In the genomic region with DNA sequence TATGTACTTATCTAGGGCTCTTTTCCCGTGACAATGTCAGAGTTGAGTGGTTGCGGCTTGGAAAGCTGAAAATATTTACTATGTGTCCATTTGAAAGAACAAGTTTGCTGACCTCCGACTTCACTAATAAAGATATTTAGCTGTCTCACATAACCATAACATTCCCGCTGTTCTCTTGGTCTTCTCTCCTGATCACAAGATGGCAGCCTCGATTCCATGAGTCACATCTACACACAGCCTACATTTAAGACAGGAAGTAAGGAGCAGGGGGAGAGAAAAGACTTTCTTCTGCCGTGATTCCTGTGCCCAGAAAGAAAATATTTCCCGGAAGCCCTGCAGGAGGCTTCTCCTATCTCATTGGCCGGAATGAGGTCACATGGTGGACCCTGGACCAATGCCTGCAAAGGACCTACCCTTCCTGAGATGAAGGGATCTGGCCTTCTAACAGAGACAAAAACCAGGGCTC, we compare ENCODE assay signal across 10 cellular contexts. TPM values are rescaled to one million over a fixed set of nuclear protein-coding genes. Genes with fewer than 3 reads are reported as not detected.
A peak's percentile ranks its signal among the peaks of the same experiment; 100 is the strongest.
DNase-seq lines count a peak whose midpoint lies in the region; ATAC-seq, FAIRE-seq and TF ChIP-seq lines count a peak whose summit lies in the region.
"Had no signal": no experiment of that assay in that cellular context is flagged by ENCODE, and none has a peak within 500 bp of the region (broad histone marks: within the 10 kb centered on the region; RNA-seq: fewer than 3 reads in every experiment).

No MANE protein-coding gene starts in this region.

- H3K9me1 ChIP-seq in K562 (ENCODE audit: control insufficient read depth, insufficient read depth, low read length): no peaks in the 10 kb centered on the region

- H3K4me3 ChIP-seq in K562: no peak overlapping the region
- H3K4me3 ChIP-seq in HepG2 (replicated peaks in 1 of 3; ENCODE audit: insufficient read depth in 1 of 3, low read depth in 2 of 3, low read length in 3 of 3): no peak overlapping the region
- no peak overlapping the region for H3K4me3 ChIP-seq in CD8-positive, alpha-beta T cell (ENCODE audit: low read depth, low read length)

- H3K27me3 ChIP-seq in K562 (ENCODE audit: control insufficient read depth in 2 of 2, insufficient read depth in 2 of 2, low read length in 2 of 2) (peaks cover 0 to 10% of the 10 kb centered on the region in 2 experiments; a peak in 2 of 5 replicates), HepG2 (ENCODE audit: control insufficient read depth in 1 of 2, insufficient read depth in 2 of 2, low read length in 2 of 2) (peaks cover 2 to 10% of the 10 kb centered on the region in 2 experiments; a peak in 2 of 5 replicates)
- no peaks in the 10 kb centered on the region for H3K27me3 ChIP-seq in CD8-positive, alpha-beta T cell (ENCODE audit: insufficient read depth, low read length)

- H3K36me3 ChIP-seq in K562 (ENCODE audit: control insufficient read depth, insufficient read depth, low read length): no peaks in the 10 kb centered on the region
- no peaks in the 10 kb centered on the region for H3K36me3 ChIP-seq in HepG2 (replicated peaks in 1 of 2; ENCODE audit: control insufficient read depth in 1 of 2, insufficient read depth in 2 of 2, low read length in 2 of 2)
- H3K36me3 ChIP-seq in CD8-positive, alpha-beta T cell (ENCODE audit: insufficient read depth, low read length): no peaks in the 10 kb centered on the region

- no peaks in the 10 kb centered on the region for H3K36me3 Mint-ChIP-seq in CD8-positive, alpha-beta T cell
- H3K36me3 Mint-ChIP-seq: stimulated activated effector memory CD8-positive, alpha-beta T cell treated with anti-CD3 and anti-CD28 coated beads, Interleukin-12 subunit alpha, Interleukin-12 subunit beta, amount 100 ng/mL, for 72 hours had no signal

- peaks cover 23% of the 10 kb centered on the region for H3K27me3 Mint-ChIP-seq in CD8-positive, alpha-beta T cell (ENCODE audit: low read depth)

- H3K27ac Mint-ChIP-seq in CD8-positive, alpha-beta T cell: no peak overlapping the region
- H3K27ac Mint-ChIP-seq: stimulated activated effector memory CD8-positive, alpha-beta T cell treated with anti-CD3 and anti-CD28 coated beads, Interleukin-12 subunit alpha, Interleukin-12 subunit beta, amount 100 ng/mL, for 72 hours; T-helper 1 cell treated with Interleukin-12 subunit alpha and Interleukin-12 subunit beta and Interleukin-4 antibody, amounts not matched to agents 30 μg/mL and 1 μg/mL, for 36 hours had no signal

- FAIRE-seq in K562 (lab: Jason Lieb, UNC): peak; percentile 23
- no peak for FAIRE-seq in HepG2 (lab: Jason Lieb, UNC)

- H2AFZ ChIP-seq in K562 (ENCODE audit: low read depth, low read length) (peak overlapping the region; percentile 44; the same call in 1 of the 2 replicates), HepG2 (ENCODE audit: low read length) (no peak overlapping the region)

- no peak overlapping the region for H3K9ac ChIP-seq in K562 (ENCODE audit: insufficient read depth in 1 of 2, low read depth in 2 of 2, low read length in 2 of 2)
- H3K9ac ChIP-seq in HepG2 (ENCODE audit: insufficient read depth, low read depth, low read length): no peak overlapping the region

- H3K79me2 ChIP-seq in K562 (ENCODE audit: control insufficient read depth, insufficient read depth, low read length) (no peaks in the 10 kb centered on the region), HepG2 (ENCODE audit: insufficient read depth, low read length) (no peaks in the 10 kb centered on the region)

- TF ChIP-seq CTCF in K562 (IDR thresholded peaks at IDR 0.05 in 2 of 3, conservative IDR thresholded peaks at IDR 0.05 in 1 of 3; ENCODE audit: insufficient read depth in 2 of 3, low read depth in 1 of 3, low read length in 3 of 3) (no peak), HepG2 (CRISPR knock-in tag; IDR thresholded peaks at IDR 0.05) (no peak)
- no peak for TF ChIP-seq CTCF in CD8-positive, alpha-beta T cell (IDR thresholded peaks at IDR 0.05)

- TF ChIP-seq RAD21 in Ishikawa (IDR thresholded peaks at IDR 0.05; ENCODE audit: low read depth) (no peak), K562 (CRISPR knock-in tag; conservative IDR thresholded peaks at IDR 0.05 in 1 of 2, IDR thresholded peaks at IDR 0.05 in 1 of 2) (no peak), HepG2 (CRISPR knock-in tag; IDR thresholded peaks at IDR 0.05) (no peak)

- ATAC-seq in K562: peak; percentile 88
- ATAC-seq in HepG2: peak; percentile 34; the same call in 1 of the 3 replicates
- ATAC-seq in CD8-positive, alpha-beta T cell: no peak
- no peak for ATAC-seq in GM19467 (IDR thresholded peaks at IDR 0.05; ENCODE audit: unreplicated experiment)
- no peak for ATAC-seq in GM21825 (IDR thresholded peaks at IDR 0.05; ENCODE audit: unreplicated experiment)
- ATAC-seq: stimulated activated effector memory CD8-positive, alpha-beta T cell treated with anti-CD3 and anti-CD28 coated beads, Interleukin-12 subunit alpha, Interleukin-12 subunit beta, amount 100 ng/mL, for 72 hours had no signal

- 14% methylated on average over 8 of the region's 8 CpGs for WGBS in K562 (ENCODE audit: insufficient coverage, low coverage, missing lambda C conversion rate)
- WGBS in HepG2 (ENCODE audit: low lambda C conversion rate): 46% methylated on average over 8 of the region's 8 CpGs

- no TSS peak for BruUV-seq in K562 (replicated peaks; lab: Mats Ljungman, UMichigan)
- BruUV-seq in HepG2 (replicated peaks; lab: Mats Ljungman, UMichigan): no TSS peak

- in situ Hi-C loops in K562 (cut with MboI): no loop called here
- in situ Hi-C loops in HepG2 (cut with HindIII; ENCODE audit: extremely low pct_ligation_motif_present, low pct_unique_long_range_greater_than_20kb): loop anchor here (10.0 kb wide), 2 partner anchors 399 to 441 kb away; no protein-coding TSS in a partner anchor

- DNase-seq in AG08395 (ENCODE audit: low spot score) (peak; percentile 71), K562 (ENCODE audit: extremely low read depth in 1 of 4, low spot score in 3 of 4) (peak; percentile 25 to 86 (median 79)), HepG2 (ENCODE audit: low spot score) (peak; percentile 15)
- no peak for DNase-seq in CD8-positive, alpha-beta T cell
- no peak for DNase-seq in stimulated activated CD4-positive, alpha-beta T cell treated with anti-CD3 and anti-CD28 coated beads, Interleukin-2, amount 100 ng/mL, for 24 hours

- H3K9me3 Mint-ChIP-seq in CD8-positive, alpha-beta T cell: no peaks in the 10 kb centered on the region
- H3K9me3 Mint-ChIP-seq: stimulated activated effector memory CD8-positive, alpha-beta T cell treated with anti-CD3 and anti-CD28 coated beads, Interleukin-12 subunit alpha, Interleukin-12 subunit beta, amount 100 ng/mL, for 72 hours; T-helper 1 cell treated with Interleukin-12 subunit alpha and Interleukin-12 subunit beta and Interleukin-4 antibody, amounts not matched to agents 30 μg/mL and 1 μg/mL, for 36 hours had no signal

- H3K4me1 ChIP-seq in K562 (replicated peaks in 1 of 2; ENCODE audit: control insufficient read depth in 2 of 2, insufficient read depth in 2 of 2, low read length in 2 of 2) (no peaks in the 10 kb centered on the region), HepG2 (ENCODE audit: insufficient read depth, low read length) (no peaks in the 10 kb centered on the region)
- no peaks in the 10 kb centered on the region for H3K4me1 ChIP-seq in CD8-positive, alpha-beta T cell (ENCODE audit: insufficient read depth, low read length)

- H3K4me1 Mint-ChIP-seq in CD8-positive, alpha-beta T cell (ENCODE audit: low read depth): no peaks in the 10 kb centered on the region

- no peak overlapping the region for H3K4me3 Mint-ChIP-seq in CD8-positive, alpha-beta T cell
- H3K4me3 Mint-ChIP-seq: stimulated activated effector memory CD8-positive, alpha-beta T cell treated with anti-CD3 and anti-CD28 coated beads, Interleukin-12 subunit alpha, Interleukin-12 subunit beta, amount 100 ng/mL, for 72 hours; T-helper 1 cell treated with Interleukin-12 subunit alpha and Interleukin-12 subunit beta and Interleukin-4 antibody, amounts not matched to agents 30 μg/mL and 1 μg/mL, for 36 hours had no signal

- no peak overlapping the region for H3K4me2 ChIP-seq in K562 (ENCODE audit: insufficient read depth, low read length)
- H3K4me2 ChIP-seq in HepG2 (ENCODE audit: low read depth, low read length): peak overlapping the region; percentile 7; the same call in 1 of the 2 replicates

- POLR2A ChIA-PET in K562 (lab: Yijun Ruan, JAX): no interaction called here
- POLR2A ChIA-PET in HepG2 (lab: Yijun Ruan, JAX): no interaction called here
- POLR2A ChIA-PET in CD8-positive, alpha-beta T cell (lab: Charles Lee): no interaction called here

- CTCF ChIA-PET in K562 (lab: Yijun Ruan, JAX; ENCODE audit: low intra/inter-chr PET ratio) (no interaction called here), HepG2 (lab: Yijun Ruan, JAX; ENCODE audit: low intra/inter-chr PET ratio, low total read pairs) (interaction anchor here (2.1 to 3.2 kb wide), 2 partner anchors 222 to 397 kb away, joined by 6 to 22 read pairs; no protein-coding TSS in a partner anchor)
- CTCF ChIA-PET in CD8-positive, alpha-beta T cell (lab: Charles Lee): interaction anchor here (0.7 to 22.4 kb wide), 16 partner anchors 8 to 422 kb away, joined by 3 to 425 read pairs (median 3); no protein-coding TSS in a partner anchor

- intact Hi-C loops in K562 (cut with micrococcal nuclease): loop anchor here (2.0 to 10.0 kb wide), 3 partner anchors 81 to 396 kb away; no protein-coding TSS in a partner anchor
- intact Hi-C loops in HepG2 (cut with micrococcal nuclease; ENCODE audit: unreplicated experiment): loop anchor here (2.0 kb wide), 1 partner anchor 81 kb away; no protein-coding TSS in a partner anchor
- intact Hi-C loops in CD8-positive, alpha-beta T cell (cut with DNase I, micrococcal nuclease): loop anchor here in 1 of 2 experiments (2.0 kb wide), 1 partner anchor 397 kb away; no protein-coding TSS in a partner anchor

- no peak for TF ChIP-seq POLR2A in K562 (conservative IDR thresholded peaks at IDR 0.05)
- TF ChIP-seq POLR2A in HepG2 (IDR thresholded peaks at IDR 0.05; ENCODE audit: insufficient read depth in 1 of 2, low read depth in 2 of 2, low read length in 2 of 2): no peak

- H3K27ac ChIP-seq in K562 (ENCODE audit: extremely low read depth, low read depth, low read length) (no peak overlapping the region), HepG2 (ENCODE audit: extremely low read length, insufficient read depth, low read length) (no peak overlapping the region)
- no peak overlapping the region for H3K27ac ChIP-seq in CD8-positive, alpha-beta T cell (ENCODE audit: low read depth, low read length)

- no peaks in the 10 kb centered on the region; the same call in 1 of the 2 replicates for H4K20me1 ChIP-seq in K562 (replicated peaks; ENCODE audit: control insufficient read depth, insufficient read depth, low read length)
- H4K20me1 ChIP-seq in HepG2 (ENCODE audit: insufficient read depth, low read length): no peaks in the 10 kb centered on the region

- TF ChIP-seq EP300 in Ishikawa (IDR thresholded peaks at IDR 0.05; ENCODE audit: borderline replicate concordance) (no peak), K562 (IDR thresholded peaks at IDR 0.05; ENCODE audit: low read length) (no peak), HepG2 (IDR thresholded peaks at IDR 0.05; ENCODE audit: low read depth in 2 of 2, low read length in 2 of 2) (no peak), HepG2 (CRISPR knock-in tag; IDR thresholded peaks at IDR 0.05; ENCODE audit: borderline replicate concordance) (no peak)

- H3K9me3 ChIP-seq in K562 (replicated peaks; ENCODE audit: control insufficient read depth, insufficient read depth, low read depth, low read length) (no peaks in the 10 kb centered on the region), HepG2 (ENCODE audit: low read length) (no peaks in the 10 kb centered on the region)
- H3K9me3 ChIP-seq in CD8-positive, alpha-beta T cell (ENCODE audit: low read length): no peaks in the 10 kb centered on the region

RNA-seq across cellular contexts. Expression of gene SYT13, which starts 47.4 kb away (rescaled TPM):
- total RNA-seq in K562 (2011; cell fraction: chromatin; rRNA removed; ENCODE audit: low replicate concordance): not detected in 2 replicates
- total RNA-seq in K562 (2011; cell fraction: nucleolus; rRNA removed): not detected in 2 replicates
- total RNA-seq in K562 (2011; cell fraction: nucleoplasm; rRNA removed): not detected in 2 replicates
- under 0.01 and 0.08 TPM in 2 replicates for total RNA-seq in K562 (2014; rRNA removed)
- total RNA-seq in K562 (2014; rRNA removed; fragmentation: Illumina TruSeq; extraction: Trizol): 0.03 and 0.07 TPM in 2 replicates
- 0.04 TPM in 2 replicates for total RNA-seq in K562 (2015; rRNA removed; fragmentation: Illumina TruSeq; extraction: Trizol)
- 0.09 and 0.11 TPM in 2 replicates for total RNA-seq in K562 (2021)
- polyA plus RNA-seq in K562 (2011; rRNA removed): not detected in 2 replicates
- not detected in 2 replicates for polyA plus RNA-seq in K562 (2011; cell fraction: cytosol; rRNA removed)
- not detected in 2 replicates for polyA plus RNA-seq in K562 (2011; cell fraction: nucleus; rRNA removed)
- 0.07 and 0.12 TPM in 2 replicates for polyA plus RNA-seq in K562 (2012)
- 0.07 and 0.12 TPM in 2 replicates for polyA plus RNA-seq in K562 (2014; fragmentation: Illumina TruSeq; extraction: Trizol)
- under 1 TPM in 1 of 2 experiments, not detected in 1; 0.08 TPM for polyA plus RNA-seq in K562 (2014; fragmentation: Nextera tagmentation; extraction: Ambion mirVana)
- polyA plus RNA-seq in K562 (2014; rRNA removed): 0.03 and 0.13 TPM in 2 replicates
- polyA minus RNA-seq in K562 (2011; rRNA and poly(A)+ RNA removed): not detected in 2 replicates
- polyA minus RNA-seq in K562 (2011; cell fraction: cytosol; rRNA and poly(A)+ RNA removed): not detected in 2 replicates
- not detected in 2 replicates for polyA minus RNA-seq in K562 (2011; cell fraction: nucleus; rRNA and poly(A)+ RNA removed)
- 0.02 and 0.14 TPM in 2 replicates for total RNA-seq in HepG2 (2016; rRNA removed; fragmentation: Illumina TruSeq; extraction: Trizol)
- not detected in 2 replicates for total RNA-seq in HepG2 (2016; cell fraction: cytosol; rRNA removed; fragmentation: Illumina TruSeq; extraction: Trizol; ENCODE audit: low read depth)
- total RNA-seq in HepG2 (2016; cell fraction: insoluble cytoplasmic fraction; rRNA removed; fragmentation: Illumina TruSeq; extraction: Trizol): 0.09 and 0.10 TPM in 2 replicates
- total RNA-seq in HepG2 (2016; cell fraction: membrane; rRNA removed; fragmentation: Illumina TruSeq; extraction: Trizol): 0.06 and 0.07 TPM in 2 replicates
- total RNA-seq in HepG2 (2016; cell fraction: nucleus; rRNA removed; fragmentation: Illumina TruSeq; extraction: Trizol): 0.25 TPM in 1 of 2 replicates, not detected in the other
- polyA plus RNA-seq in HepG2 (2011; rRNA removed): 0.13 and 0.26 TPM in 2 replicates
- 0.12 and 0.13 TPM in 2 replicates for polyA plus RNA-seq in HepG2 (2011; cell fraction: cytosol; rRNA removed)
- polyA plus RNA-seq in HepG2 (2011; cell fraction: nucleus; rRNA removed): 0.12 and 0.14 TPM in 2 replicates
- 0.09 TPM in 1 of 2 replicates, not detected in the other for polyA plus RNA-seq in HepG2 (2012)
- 0.02 and 0.09 TPM in 2 replicates for polyA plus RNA-seq in HepG2 (2016; cell fraction: cytosol; fragmentation: Illumina TruSeq; extraction: Trizol; ENCODE audit: low read depth)
- polyA plus RNA-seq in HepG2 (2016; cell fraction: insoluble cytoplasmic fraction; fragmentation: Illumina TruSeq; extraction: Trizol; ENCODE audit: low read depth): 0.11 and 0.19 TPM in 2 replicates
- 0.03 and 0.13 TPM in 2 replicates for polyA plus RNA-seq in HepG2 (2016; cell fraction: membrane; fragmentation: Illumina TruSeq; extraction: Trizol; ENCODE audit: low read depth)
- polyA plus RNA-seq in HepG2 (2016; cell fraction: nucleus; fragmentation: Illumina TruSeq; extraction: Trizol; ENCODE audit: insufficient read depth, low read depth): 0.08 TPM in 1 of 2 replicates, not detected in the other
- 0.28 and 0.60 TPM in 2 replicates for polyA minus RNA-seq in HepG2 (2011; rRNA and poly(A)+ RNA removed; ENCODE audit: low replicate concordance)
- 0.40 TPM in 1 of 2 replicates, not detected in the other for polyA minus RNA-seq in HepG2 (2011; cell fraction: cytosol; rRNA and poly(A)+ RNA removed)
- polyA minus RNA-seq in HepG2 (2011; cell fraction: nucleus; rRNA and poly(A)+ RNA removed): 0.12 and 0.13 TPM in 2 replicates
- total RNA-seq in CD8-positive, alpha-beta T cell: not detected

Comparison
In these comparisons a context has a peak if more than half of its experiments do, and no peak if none do; other contexts are left out.
1. DNase-seq: peak in AG08395 (single experiment), K562 (4 of 4) and HepG2 (single experiment); none in CD8-positive, alpha-beta T cell (0 of 7) and stimulated activated CD4-positive, alpha-beta T cell treated with anti-CD3 and anti-CD28 coated beads, Interleukin-2, amount 100 ng/mL, for 24 hours (0 of 2).
2. ATAC-seq: peak in K562 (single experiment) and HepG2 (single experiment); none in CD8-positive, alpha-beta T cell (single experiment), GM19467 (single experiment) and GM21825 (single experiment).